ENCODE assay signal across 30 cellular contexts in genomic region chr17:70752966-70753467, GRCh38.
"Had no signal": no experiment of that assay in that cellular context is flagged by ENCODE, and none has a peak within 500 bp of the region (broad histone marks: within the 10 kb centered on the region; RNA-seq: fewer than 3 reads in every experiment).

No MANE protein-coding gene starts in this region.

- H3K27me3 Mint-ChIP-seq: natural killer cell treated with Interleukin-12 subunit alpha and Interleukin-12 subunit beta and Interleukin-15 and Interleukin-18, amount 100 ng/mL, for 72 hours; stimulated activated naive CD8-positive, alpha-beta T cell treated with anti-CD3 and anti-CD28 coated beads, Interleukin-15, amount 100 ng/mL, for 72 hours had no signal

- DNase-seq: dorsolateral prefrontal cortex; effector CD4-positive, alpha-beta T cell; foreskin fibroblast; gastrocnemius medialis; head of caudate nucleus; left cardiac atrium; left lung; mesenchymal stem cell; mucosa of descending colon; naive B cell; nucleus accumbens; stimulated activated CD4-positive, alpha-beta T cell treated with anti-CD3 and anti-CD28 coated beads, Interleukin-12 subunit alpha, Interleukin-12 subunit beta, amount 100 ng/mL, for 4 hours; stimulated activated CD4-positive, alpha-beta T cell treated with anti-CD3 and anti-CD28 coated beads, Interleukin-1b, Interleukin-23, amount 100 ng/mL, for 48 hours; stimulated activated CD4-positive, alpha-beta T cell treated with anti-CD3 and anti-CD28 coated beads, Interleukin-4, amount 100 ng/mL, for 1 hour; stimulated activated CD8-positive, alpha-beta memory T cell treated with anti-CD3 and anti-CD28 coated beads, Interleukin-4, amount 100 ng/mL, for 48 hours; stimulated activated naive CD4-positive, alpha-beta T cell; stimulated activated naive CD8-positive, alpha-beta T cell treated with anti-CD3 and anti-CD28 coated beads, Interleukin-15, amount 100 ng/mL, for 72 hours; transverse colon; upper lobe of right lung; uterus had no signal

- H3K27me3 ChIP-seq: dorsolateral prefrontal cortex, gastrocnemius medialis, left lung, right atrium auricular region, suprapubic skin, transverse colon, upper lobe of right lung, uterus had no signal

- H3K27ac ChIP-seq: dorsolateral prefrontal cortex, epithelial cell of prostate, gastrocnemius medialis, left lung, prostate gland, right atrium auricular region, suprapubic skin, transverse colon, upper lobe of right lung, uterus had no signal

- H3K27ac Mint-ChIP-seq: mesothelial cell of epicardium; naive B cell; natural killer cell treated with Interleukin-12 subunit alpha and Interleukin-12 subunit beta and Interleukin-15 and Interleukin-18, amount 100 ng/mL, for 72 hours; stimulated activated naive CD8-positive, alpha-beta T cell treated with anti-CD3 and anti-CD28 coated beads, Interleukin-15, amount 100 ng/mL, for 72 hours had no signal

- H3K4me2 ChIP-seq: smooth muscle cell had no signal

- H3K4me3 Mint-ChIP-seq: mesothelial cell of epicardium; naive B cell; natural killer cell treated with Interleukin-12 subunit alpha and Interleukin-12 subunit beta and Interleukin-15 and Interleukin-18, amount 100 ng/mL, for 72 hours; neural crest cell; stimulated activated naive CD8-positive, alpha-beta T cell treated with anti-CD3 and anti-CD28 coated beads, Interleukin-15, amount 100 ng/mL, for 72 hours had no signal

- H3K36me3 Mint-ChIP-seq: mesothelial cell of epicardium; naive B cell; natural killer cell treated with Interleukin-12 subunit alpha and Interleukin-12 subunit beta and Interleukin-15 and Interleukin-18, amount 100 ng/mL, for 72 hours had no signal

- H3K4me1 ChIP-seq: gastrocnemius medialis, left lung, prostate gland, right atrium auricular region, suprapubic skin, transverse colon, upper lobe of right lung, uterus had no signal

- H3K4me3 ChIP-seq: dorsolateral prefrontal cortex, gastrocnemius medialis, left lung, mucosa of descending colon, prostate gland, right atrium auricular region, smooth muscle cell, suprapubic skin, transverse colon, upper lobe of right lung, uterus had no signal

- H3K36me3 ChIP-seq: gastrocnemius medialis, left lung, prostate gland, right atrium auricular region, suprapubic skin, transverse colon, upper lobe of right lung, uterus had no signal

- H3K4me1 Mint-ChIP-seq: mesothelial cell of epicardium; naive B cell; stimulated activated naive CD8-positive, alpha-beta T cell treated with anti-CD3 and anti-CD28 coated beads, Interleukin-15, amount 100 ng/mL, for 72 hours had no signal

- ATAC-seq: esophagus mucosa; gastrocnemius medialis; left cardiac atrium; left lung; mucosa of descending colon; natural killer cell treated with Interleukin-12 subunit alpha and Interleukin-12 subunit beta and Interleukin-15 and Interleukin-18, amount 100 ng/mL, for 72 hours; sciatic nerve; stimulated activated naive CD8-positive, alpha-beta T cell treated with anti-CD3 and anti-CD28 coated beads, Interleukin-15, amount 100 ng/mL, for 72 hours; upper lobe of right lung had no signal

- H3K9me3 ChIP-seq: gastrocnemius medialis, left lung, mucosa of descending colon, prostate gland, right atrium auricular region, suprapubic skin, transverse colon, upper lobe of right lung, uterus had no signal
